In the genomic region with DNA sequence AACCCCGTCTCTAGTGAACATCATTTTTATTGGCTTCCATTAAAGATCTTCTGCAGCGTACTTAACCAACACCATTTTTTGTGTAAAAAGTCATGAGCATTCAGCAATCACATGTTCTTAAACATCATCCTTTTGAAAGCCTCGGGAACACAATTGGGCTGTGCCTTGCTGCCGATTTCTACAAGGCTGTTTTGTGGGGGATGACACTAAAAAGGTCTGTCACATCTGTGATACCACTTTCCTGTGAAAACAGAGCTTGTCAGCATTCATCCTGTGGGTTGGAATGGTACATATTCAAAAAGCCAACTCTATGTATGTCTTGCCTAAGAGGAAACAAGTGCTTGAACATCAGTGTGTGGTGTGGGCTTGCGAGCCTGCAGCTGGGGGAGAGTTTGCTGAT, we compare ENCODE assay signal across 19 cellular contexts. TPM values are rescaled to one million over a fixed set of nuclear protein-coding genes. Genes with fewer than 3 reads are reported as not detected.
DNase-seq lines count a peak whose midpoint lies in the region; ATAC-seq and TF ChIP-seq lines count a peak whose summit lies in the region.
"Had no signal": no experiment of that assay in that cellular context is flagged by ENCODE, and none has a peak within 500 bp of the region (broad histone marks: within the 10 kb centered on the region; RNA-seq: fewer than 3 reads in every experiment).

No MANE protein-coding gene starts in this region.

- no peaks in the 10 kb centered on the region for H3K9me3 Mint-ChIP-seq in activated CD8-positive, alpha-beta memory T cell treated with anti-CD3 and anti-CD28 coated beads, Interleukin-2, amount 10 ng/mL, durations not matched to agents 7 days and 5 days (ENCODE audit: low read depth)
- no peaks in the 10 kb centered on the region for H3K9me3 Mint-ChIP-seq in brain
- H3K9me3 Mint-ChIP-seq: CD8-positive, alpha-beta T cell had no signal

- CTCF ChIA-PET in activated CD8-positive, alpha-beta memory T cell treated with anti-CD3 and anti-CD28 coated beads, Interleukin-2, amount 10 ng/mL, durations not matched to agents 7 days and 5 days (lab: Charles Lee) = interaction anchor here (0.9 to 2.6 kb wide), 3 partner anchors 21 to 73 kb away, joined by 3 to 45 read pairs (median 9); a partner anchor contains a TSS
- CTCF ChIA-PET in GM10248 (lab: Yijun Ruan, JAX) = interaction anchor here (1.1 to 2.8 kb wide), 4 partner anchors 21 to 72 kb away, joined by 3 to 15 read pairs (median 7); no protein-coding TSS in a partner anchor

- ATAC-seq in activated CD8-positive, alpha-beta memory T cell treated with anti-CD3 and anti-CD28 coated beads, Interleukin-2, amount 10 ng/mL, durations not matched to agents 7 days and 5 days = no peak
- ATAC-seq in GM21447 (IDR thresholded peaks at IDR 0.05; ENCODE audit: unreplicated experiment) = no peak
- ATAC-seq: CD8-positive, alpha-beta T cell; GM12878 had no signal

- H3K4me3 Mint-ChIP-seq in activated CD8-positive, alpha-beta memory T cell treated with anti-CD3 and anti-CD28 coated beads, Interleukin-2, amount 10 ng/mL, durations not matched to agents 7 days and 5 days = no peak overlapping the region
- no peak overlapping the region for H3K4me3 Mint-ChIP-seq in brain
- H3K4me3 Mint-ChIP-seq: B cell; CD8-positive, alpha-beta T cell had no signal

- peaks cover 25% of the 10 kb centered on the region for H3K27me3 Mint-ChIP-seq in activated CD8-positive, alpha-beta memory T cell treated with anti-CD3 and anti-CD28 coated beads, Interleukin-2, amount 10 ng/mL, durations not matched to agents 7 days and 5 days
- no peaks in the 10 kb centered on the region for H3K27me3 Mint-ChIP-seq in brain

- DNase-seq in activated CD8-positive, alpha-beta memory T cell treated with anti-CD3 and anti-CD28 coated beads, Interleukin-2, amount 10 ng/mL, durations not matched to agents 7 days and 5 days = peak; percentile 15
- no peak for DNase-seq in activated CD8-positive, alpha-beta memory T cell treated with anti-CD3 and anti-CD28 coated beads, Interleukin-2, amount 50 U/mL, for 48 hours
- DNase-seq in dermis blood vessel endothelial cell = no peak
- no peak for DNase-seq in GM10248 (ENCODE audit: extremely low spot score)
- DNase-seq: Calu3; CD8-positive, alpha-beta T cell; DMS79 treated with DMSO at 0.1 percent for 48 hours; GF-D8; GM23248 had no signal

- peaks cover 2% of the 10 kb centered on the region for H3K4me1 Mint-ChIP-seq in activated CD8-positive, alpha-beta memory T cell treated with anti-CD3 and anti-CD28 coated beads, Interleukin-2, amount 10 ng/mL, durations not matched to agents 7 days and 5 days
- peaks cover 45% of the 10 kb centered on the region for H3K4me1 Mint-ChIP-seq in brain
- H3K4me1 Mint-ChIP-seq: B cell had no signal

- TF ChIP-seq CTCF in brain (conservative IDR thresholded peaks at IDR 0.05) (no peak), GM10248 (IDR thresholded peaks at IDR 0.05; ENCODE audit: control extremely low read depth, extremely low read depth, low read depth, missing control alignments) (no peak)

- H3K27ac Mint-ChIP-seq in activated CD8-positive, alpha-beta memory T cell treated with anti-CD3 and anti-CD28 coated beads, Interleukin-2, amount 10 ng/mL, durations not matched to agents 7 days and 5 days = no peak overlapping the region
- peak overlapping the region in 3 of 5 experiments; percentile 90 to 92 (median 91) for H3K27ac Mint-ChIP-seq in brain
- H3K27ac Mint-ChIP-seq: B cell; CD8-positive, alpha-beta T cell had no signal

- peak overlapping the region; percentile 22 for H3K27ac ChIP-seq in layer of hippocampus (ENCODE audit: low read depth, low read length)
- peak overlapping the region; percentile 82 for H3K27ac ChIP-seq in temporal lobe (ENCODE audit: low read depth, low read length)
- H3K27ac ChIP-seq: 22Rv1; A549; BLaER1 treated with 17β-estradiol and CSF1 and Interleukin-3, amounts not matched to agents 10 nM and 100 nM; GM23248; HL-60 had no signal

- POLR2A ChIA-PET in GM10248 (lab: Yijun Ruan, JAX) = no interaction called here

- no peaks in the 10 kb centered on the region for H3K27me3 ChIP-seq in layer of hippocampus (ENCODE audit: control insufficient read depth, insufficient read depth, low read length)
- H3K27me3 ChIP-seq: BLaER1 treated with 17β-estradiol and CSF1 and Interleukin-3, amounts not matched to agents 10 nM and 100 nM had no signal

- H3K36me3 Mint-ChIP-seq in activated CD8-positive, alpha-beta memory T cell treated with anti-CD3 and anti-CD28 coated beads, Interleukin-2, amount 10 ng/mL, durations not matched to agents 7 days and 5 days = no peaks in the 10 kb centered on the region
- no peaks in the 10 kb centered on the region for H3K36me3 Mint-ChIP-seq in brain
- H3K36me3 Mint-ChIP-seq: CD8-positive, alpha-beta T cell had no signal

RNA-seq across cellular contexts. Expression of a gene that starts 49.1 kb away (rescaled TPM):
- total RNA-seq in activated CD8-positive, alpha-beta memory T cell treated with anti-CD3 and anti-CD28 coated beads, Interleukin-2, amount 10 ng/mL, durations not matched to agents 7 days and 5 days = 1 to 10 TPM in 1 of 2 experiments, under 1 TPM in 1; 0.91 to 1.3 TPM
- 130 TPM for polyA plus RNA-seq in brain (ENCODE audit: insufficient read depth, low read depth, low replicate concordance)
- total RNA-seq in temporal lobe (23.8 TPM), dermis blood vessel endothelial cell (0.17 and 1.3 TPM in 2 replicates)

Comparison
In these comparisons a context has a peak if more than half of its experiments do, and no peak if none do; other contexts are left out.
1. RNA of a gene that starts 49.1 kb away (total RNA-seq): 23.8 TPM in temporal lobe (single experiment); 0.91 to 1.3 TPM in activated CD8-positive, alpha-beta memory T cell treated with anti-CD3 and anti-CD28 coated beads, Interleukin-2, amount 10 ng/mL, durations not matched to agents 7 days and 5 days and 0.17 to 1.3 TPM in dermis blood vessel endothelial cell; every median in the first group is over 10 times any median in the second.